ENCODE assay signal across 36 cellular contexts in the genomic region with DNA sequence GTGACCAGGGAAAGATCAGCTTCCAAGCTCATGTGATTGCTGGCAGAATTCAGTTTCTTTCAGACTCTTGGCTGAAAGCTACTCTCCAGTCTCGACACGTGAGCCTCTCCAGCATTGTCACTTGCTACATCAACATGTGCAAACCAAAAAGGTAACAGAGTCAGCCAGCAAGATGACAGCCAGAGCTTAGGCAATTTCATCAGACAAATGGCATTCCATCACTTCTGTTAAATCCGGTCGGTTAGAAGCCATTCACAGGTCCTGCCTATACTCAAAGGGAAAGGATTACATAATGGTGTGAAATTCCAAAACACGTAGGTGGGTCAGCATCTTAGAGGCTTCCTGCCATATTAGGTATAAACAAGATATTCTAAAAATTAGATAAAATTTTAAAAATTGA.
"Had no signal": no experiment of that assay in that cellular context is flagged by ENCODE, and none has a peak within 500 bp of the region (broad histone marks: within the 10 kb centered on the region; RNA-seq: fewer than 3 reads in every experiment).

No MANE protein-coding gene starts in this region.

- DNase-seq: activated B cell treated with CpG ODN at 0.5 μM for 24 hours; activated CD4-positive, alpha-beta memory T cell treated with anti-CD3 and anti-CD28 coated beads for 36 hours; activated CD4-positive, alpha-beta T cell treated with anti-CD3 and anti-CD28 coated beads for 48 hours; activated CD4-positive, alpha-beta T cell treated with anti-CD3 and anti-CD28 coated beads, Interleukin-2, amount 10 ng/mL, durations not matched to agents 7 days and 5 days; activated CD4-positive, alpha-beta T cell treated with anti-CD3 and anti-CD28 coated beads, Interleukin-2, amount 50 U/mL, for 4 hours; activated CD4-positive, CD25-positive, alpha-beta regulatory T cell treated with anti-CD3 and anti-CD28 coated beads, Interleukin-2, amount 50 U/mL, for 72 hours; activated CD8-positive, alpha-beta memory T cell treated with anti-CD3 and anti-CD28 coated beads, Interleukin-2, amount 50 U/mL, for 4 hours; activated CD8-positive, alpha-beta T cell treated with anti-CD3 and anti-CD28 coated beads for 36 hours; activated effector memory CD4-positive, alpha-beta T cell treated with anti-CD3 and anti-CD28 coated beads, Interleukin-2, amount 50 U/mL, for 16 hours; activated gamma-delta T cell treated with Interleukin-2 at 50 U/mL for 16 hours; activated naive CD4-positive, alpha-beta T cell; activated naive CD4-positive, alpha-beta T cell treated with anti-CD3 and anti-CD28 coated beads for 36 hours; activated naive CD4-positive, alpha-beta T cell treated with anti-CD3 and anti-CD28 coated beads, Interleukin-2, amount 50 U/mL, for 16 hours; activated naive CD8-positive, alpha-beta T cell treated with anti-CD3 and anti-CD28 coated beads for 36 hours; activated T-cell treated with anti-CD3 and anti-CD28 coated beads for 4 hours; activated T-cell treated with anti-CD3 and anti-CD28 coated beads, Interleukin-2, amount 50 U/mL, for 1 hour; activated T-cell treated with anti-CD3 and anti-CD28 coated beads, Interleukin-2, amount 50 U/mL, for 4 hours; activated T-cell treated with anti-CD3 and anti-CD28 coated beads, Interleukin-2, amount 50 U/mL, for 72 hours; adrenal gland; amniotic stem cell; caudate nucleus; cerebellar nuclear complex; T-helper 1 cell; T-helper 2 cell; T-helper 9 cell had no signal

- H3K4me1 Mint-ChIP-seq: activated B cell treated with CpG ODN at 0.5 μM for 24 hours; activated CD4-positive, alpha-beta T cell treated with anti-CD3 and anti-CD28 coated beads, Interleukin-2, amount 10 ng/mL, durations not matched to agents 7 days and 5 days; activated naive CD8-positive, alpha-beta T cell treated with anti-CD3 and anti-CD28 coated beads for 36 hours; activated T-helper 17 cell treated with anti-CD3 and anti-CD28 coated beads, Interleukin-2, amount 50 U/mL, for 72 hours; brain; central memory CD8-positive, alpha-beta T cell had no signal

- H3K4me3 Mint-ChIP-seq: activated B cell treated with CpG ODN at 0.5 μM for 24 hours; activated CD4-positive, alpha-beta memory T cell treated with anti-CD3 and anti-CD28 coated beads for 36 hours; activated CD4-positive, alpha-beta T cell treated with anti-CD3 and anti-CD28 coated beads, Interleukin-2, amount 10 ng/mL, durations not matched to agents 7 days and 5 days; activated CD8-positive, alpha-beta T cell treated with anti-CD3 and anti-CD28 coated beads for 36 hours; activated naive CD4-positive, alpha-beta T cell treated with anti-CD3 and anti-CD28 coated beads for 36 hours; activated naive CD8-positive, alpha-beta T cell treated with anti-CD3 and anti-CD28 coated beads for 36 hours; activated T-cell treated with anti-CD3 and anti-CD28 coated beads, Interleukin-2, amount 50 U/mL, for 4 hours; activated T-cell treated with anti-CD3 and anti-CD28 coated beads, Interleukin-2, amount 50 U/mL, for 72 hours; activated T-helper 1 cell treated with anti-CD3 and anti-CD28 coated beads, Interleukin-12 subunit alpha, Interleukin-12 subunit beta, Interleukin-2, Interleukin-4 antibody, amounts not matched to agents 30 ng/mL and 10 ng/mL and 1 ng/mL, durations not matched to agents 14 hours and 24 hours and 36 hours; activated T-helper 17 cell treated with anti-CD3 and anti-CD28 coated beads, Interleukin-2, amount 50 U/mL, for 72 hours; brain; central memory CD8-positive, alpha-beta T cell; T-helper 1 cell treated with Interleukin-12 subunit alpha and Interleukin-12 subunit beta and Interleukin-4 antibody, amounts not matched to agents 30 μg/mL and 1 μg/mL, for 36 hours; T-helper 2 cell treated with Interferon-gamma antibody and Interleukin-4, amounts not matched to agents 5 μg/mL and 100 μg/mL, for 36 hours had no signal

- H3K9me3 Mint-ChIP-seq: activated B cell treated with CpG ODN at 0.5 μM for 24 hours; activated CD4-positive, alpha-beta memory T cell treated with anti-CD3 and anti-CD28 coated beads for 36 hours; activated CD4-positive, alpha-beta T cell treated with anti-CD3 and anti-CD28 coated beads, Interleukin-2, amount 10 ng/mL, durations not matched to agents 7 days and 5 days; activated CD8-positive, alpha-beta T cell treated with anti-CD3 and anti-CD28 coated beads for 36 hours; activated naive CD4-positive, alpha-beta T cell treated with anti-CD3 and anti-CD28 coated beads, Interleukin-2, amount 50 U/mL, for 72 hours; activated naive CD8-positive, alpha-beta T cell treated with anti-CD3 and anti-CD28 coated beads for 36 hours; activated T-cell treated with anti-CD3 and anti-CD28 coated beads, Interleukin-2, amount 50 U/mL, for 4 hours; activated T-cell treated with anti-CD3 and anti-CD28 coated beads, Interleukin-2, amount 50 U/mL, for 72 hours; activated T-helper 1 cell treated with anti-CD3 and anti-CD28 coated beads, Interleukin-12 subunit alpha, Interleukin-12 subunit beta, Interleukin-2, Interleukin-4 antibody, amounts not matched to agents 30 ng/mL and 10 ng/mL and 1 ng/mL, durations not matched to agents 14 hours and 24 hours and 36 hours; T-helper 1 cell treated with Interleukin-12 subunit alpha and Interleukin-12 subunit beta and Interleukin-4 antibody, amounts not matched to agents 30 μg/mL and 1 μg/mL, for 36 hours; T-helper 2 cell treated with Interferon-gamma antibody and Interleukin-4, amounts not matched to agents 5 μg/mL and 100 μg/mL, for 36 hours had no signal

- ATAC-seq: activated CD8-positive, alpha-beta T cell treated with anti-CD3 and anti-CD28 coated beads for 36 hours; activated naive CD4-positive, alpha-beta T cell treated with anti-CD3 and anti-CD28 coated beads, Interleukin-2, amount 50 U/mL, for 72 hours; activated T-cell treated with anti-CD3 and anti-CD28 coated beads, Interleukin-2, amount 50 U/mL, for 4 hours; activated T-cell treated with anti-CD3 and anti-CD28 coated beads, Interleukin-2, amount 50 U/mL, for 72 hours; activated T-helper 17 cell treated with anti-CD3 and anti-CD28 coated beads, Interleukin-2, amount 50 U/mL, for 72 hours had no signal

- H3K9me3 ChIP-seq: adrenal gland, ascending aorta, breast epithelium had no signal

- H3K4me1 ChIP-seq: adrenal gland, ascending aorta, breast epithelium had no signal

- H3K27me3 Mint-ChIP-seq: activated B cell treated with CpG ODN at 0.5 μM for 24 hours; activated CD4-positive, alpha-beta memory T cell treated with anti-CD3 and anti-CD28 coated beads for 36 hours; activated CD4-positive, alpha-beta T cell treated with anti-CD3 and anti-CD28 coated beads, Interleukin-2, amount 10 ng/mL, durations not matched to agents 7 days and 5 days; activated CD8-positive, alpha-beta T cell treated with anti-CD3 and anti-CD28 coated beads for 36 hours; activated naive CD8-positive, alpha-beta T cell treated with anti-CD3 and anti-CD28 coated beads for 36 hours; activated T-helper 17 cell treated with anti-CD3 and anti-CD28 coated beads, Interleukin-2, amount 50 U/mL, for 72 hours; central memory CD8-positive, alpha-beta T cell had no signal

- H3K36me3 ChIP-seq: adrenal gland, ascending aorta, breast epithelium, cardiac muscle cell had no signal

- H3K36me3 Mint-ChIP-seq: activated CD4-positive, alpha-beta memory T cell treated with anti-CD3 and anti-CD28 coated beads for 36 hours; activated naive CD4-positive, alpha-beta T cell treated with anti-CD3 and anti-CD28 coated beads, Interleukin-2, amount 50 U/mL, for 72 hours; activated naive CD8-positive, alpha-beta T cell treated with anti-CD3 and anti-CD28 coated beads for 36 hours; brain had no signal

- H3K27ac ChIP-seq: adrenal gland, ascending aorta, breast epithelium, cardiac muscle cell, VCaP had no signal

- H3K27ac Mint-ChIP-seq: activated B cell treated with CpG ODN at 0.5 μM for 24 hours; activated CD4-positive, alpha-beta memory T cell treated with anti-CD3 and anti-CD28 coated beads for 36 hours; activated CD4-positive, alpha-beta T cell treated with anti-CD3 and anti-CD28 coated beads, Interleukin-2, amount 10 ng/mL, durations not matched to agents 7 days and 5 days; activated CD8-positive, alpha-beta T cell treated with anti-CD3 and anti-CD28 coated beads for 36 hours; activated naive CD4-positive, alpha-beta T cell treated with anti-CD3 and anti-CD28 coated beads for 36 hours; activated naive CD4-positive, alpha-beta T cell treated with anti-CD3 and anti-CD28 coated beads, Interleukin-2, amount 50 U/mL, for 72 hours; activated naive CD8-positive, alpha-beta T cell treated with anti-CD3 and anti-CD28 coated beads for 36 hours; activated T-cell treated with anti-CD3 and anti-CD28 coated beads, Interleukin-2, amount 50 U/mL, for 72 hours; activated T-helper 1 cell treated with anti-CD3 and anti-CD28 coated beads, Interleukin-12 subunit alpha, Interleukin-12 subunit beta, Interleukin-2, Interleukin-4 antibody, amounts not matched to agents 30 ng/mL and 10 ng/mL and 1 ng/mL, durations not matched to agents 14 hours and 24 hours and 36 hours; activated T-helper 17 cell treated with anti-CD3 and anti-CD28 coated beads, Interleukin-2, amount 50 U/mL, for 72 hours; brain; T-helper 1 cell treated with Interleukin-12 subunit alpha and Interleukin-12 subunit beta and Interleukin-4 antibody, amounts not matched to agents 30 μg/mL and 1 μg/mL, for 36 hours; T-helper 2 cell treated with Interferon-gamma antibody and Interleukin-4, amounts not matched to agents 5 μg/mL and 100 μg/mL, for 36 hours had no signal

- H3K4me3 ChIP-seq: adrenal gland, ascending aorta, breast epithelium, cardiac muscle cell had no signal

- H3K27me3 ChIP-seq: adrenal gland, ascending aorta, breast epithelium, cardiac muscle cell had no signal
